Comparison of ENCODE assay signal across 8 cellular contexts in the genomic region with DNA sequence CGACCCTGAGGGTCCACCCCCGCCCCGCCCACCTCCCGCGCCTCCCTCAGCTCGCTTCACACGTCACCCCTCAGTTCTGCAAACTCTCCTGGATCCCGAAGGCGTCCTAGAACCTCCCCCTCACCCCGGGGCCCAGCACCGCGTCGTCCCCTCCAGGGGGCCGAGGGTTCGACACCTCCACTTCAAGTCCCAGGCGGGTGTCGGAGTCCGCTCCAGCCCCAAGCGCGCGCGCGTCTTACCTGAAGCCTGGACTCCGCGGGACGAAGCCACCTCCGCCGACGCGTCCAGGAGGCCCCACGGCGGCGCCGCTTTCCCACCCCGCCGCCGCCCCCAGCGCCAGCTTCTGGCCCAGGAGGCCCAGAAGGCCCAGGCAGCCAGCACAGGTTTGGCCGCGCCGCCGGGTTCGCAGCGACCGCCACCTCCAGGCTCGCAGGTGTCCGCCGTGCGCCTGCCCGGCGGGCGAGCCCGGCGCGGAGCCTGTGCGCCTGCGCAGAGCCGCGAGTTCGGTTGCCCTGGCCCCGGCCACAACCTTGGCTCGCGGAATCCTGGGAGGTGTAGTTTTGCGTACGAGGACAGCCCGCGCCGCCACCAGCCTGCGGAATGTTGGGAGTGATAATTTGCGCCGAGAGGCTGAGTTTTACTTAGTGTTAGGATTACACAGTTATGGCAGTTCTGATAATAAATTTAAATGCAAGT. TPM values are rescaled to one million over a fixed set of nuclear protein-coding genes. Genes with fewer than 3 reads are reported as not detected.
DNase-seq lines count a peak whose midpoint lies in the region; ATAC-seq and TF ChIP-seq lines count a peak whose summit lies in the region.

Gene POMGNT2 (minus strand): TSS at position 483 of the 696 bp plus-strand sequence. CDS start 24,648 bp downstream, outside the sequence.

- H3K36me3 Mint-ChIP-seq in activated CD8-positive, alpha-beta T cell treated with anti-CD3 and anti-CD28 coated beads for 36 hours (ENCODE audit: low read depth) = no peaks in the 10 kb centered on the region

- H3K27ac ChIP-seq in duodenal mucosa (ENCODE audit: low read depth, low read length) (no peak within 1 kb of the TSS), right lobe of liver (peak within 1 kb of the TSS in 2 of 3 donors; percentile 32 to 36)

- no peaks in the 10 kb centered on the region for H3K27me3 Mint-ChIP-seq in activated CD8-positive, alpha-beta T cell treated with anti-CD3 and anti-CD28 coated beads for 36 hours

- peaks cover 10% of the 10 kb centered on the region in 2 donors for H3K4me1 ChIP-seq in duodenal mucosa (ENCODE audit: control insufficient read depth in 1 of 2, insufficient read depth in 2 of 2, low read length in 2 of 2)
- peaks cover 0 to 6% (median 0%) of the 10 kb centered on the region in 4 donors for H3K4me1 ChIP-seq in right lobe of liver

- no peak for TF ChIP-seq CTCF in activated CD8-positive, alpha-beta T cell treated with anti-CD3 and anti-CD28 coated beads for 36 hours (IDR thresholded peaks at IDR 0.05)
- TF ChIP-seq CTCF in right lobe of liver (IDR thresholded peaks at IDR 0.05) = no peak

- 0% methylated on average over 8 of the region's 71 CpGs for WGBS in right lobe of liver (ENCODE audit: insufficient coverage, low coverage, low lambda C conversion rate, missing lambda C conversion rate)

- POLR2A ChIA-PET in activated CD8-positive, alpha-beta T cell treated with anti-CD3 and anti-CD28 coated beads for 36 hours (lab: Charles Lee) = interaction anchor here (0.6 to 1.5 kb wide), 7 partner anchors 9 to 140 kb away, joined by 3 to 6 read pairs (median 3); no protein-coding TSS in a partner anchor

- H3K27me3 ChIP-seq in duodenal mucosa (ENCODE audit: control insufficient read depth in 1 of 2, insufficient read depth in 2 of 2, low read length in 2 of 2) = no peaks in the 10 kb centered on the region
- no peaks in the 10 kb centered on the region for H3K27me3 ChIP-seq in right lobe of liver

- intact Hi-C loops in activated CD8-positive, alpha-beta T cell treated with anti-CD3 and anti-CD28 coated beads for 36 hours (cut with micrococcal nuclease) = no loop called here
- intact Hi-C loops in right lobe of liver (cut with DNase I) = no loop called here

- H3K4me3 ChIP-seq in duodenal mucosa (ENCODE audit: low read depth in 1 of 2, low read length in 2 of 2) (peak within 1 kb of the TSS; percentile 57 to 74), right lobe of liver (peak within 1 kb of the TSS; percentile 92 to 95 (median 94))

- peak within 1 kb of the TSS; percentile 74 for H3K4me3 Mint-ChIP-seq in activated CD8-positive, alpha-beta T cell treated with anti-CD3 and anti-CD28 coated beads for 36 hours

- ATAC-seq in GM19035 (IDR thresholded peaks at IDR 0.05; ENCODE audit: unreplicated experiment) (peak; percentile 91), HG03442 (IDR thresholded peaks at IDR 0.05; ENCODE audit: unreplicated experiment) (peak; percentile 76), right lobe of liver (peak; percentile 96 to 99 (median 98))
- peak; percentile 97 for ATAC-seq in activated CD8-positive, alpha-beta T cell treated with anti-CD3 and anti-CD28 coated beads for 36 hours

- H3K9me3 Mint-ChIP-seq in activated CD8-positive, alpha-beta T cell treated with anti-CD3 and anti-CD28 coated beads for 36 hours = no peaks in the 10 kb centered on the region

- peak within 1 kb of the TSS; percentile 44 to 55 for H3K9ac ChIP-seq in duodenal mucosa (ENCODE audit: low read depth in 1 of 2, low read length in 2 of 2)

- no peaks in the 10 kb centered on the region for H3K9me3 ChIP-seq in duodenal mucosa (ENCODE audit: control insufficient read depth in 1 of 2, low read length in 2 of 2)
- no peaks in the 10 kb centered on the region for H3K9me3 ChIP-seq in right lobe of liver

- CTCF ChIA-PET in activated CD8-positive, alpha-beta T cell treated with anti-CD3 and anti-CD28 coated beads for 36 hours (lab: Charles Lee) = interaction anchor here (0.6 to 2.4 kb wide), 3 partner anchors 18 to 1656 kb away, joined by 3 to 13 read pairs (median 3); no protein-coding TSS in a partner anchor

- H3K36me3 ChIP-seq in duodenal mucosa (ENCODE audit: control insufficient read depth in 1 of 2, insufficient read depth in 2 of 2, low read length in 2 of 2) (no peaks in the 10 kb centered on the region), right lobe of liver (no peaks in the 10 kb centered on the region)

- DNase-seq in AG08396 (ENCODE audit: low spot score) (peak; percentile 99), NCI-H748 treated with DMSO at 0.1 percent for 48 hours (lab: John Stamatoyannopoulos, UW) (peak; percentile 57), right lobe of liver (peak; percentile 94 to 96 (median 95))
- DNase-seq in activated CD8-positive, alpha-beta T cell treated with anti-CD3 and anti-CD28 coated beads for 36 hours = peak; percentile 89
- DNase-seq in stimulated activated CD4-positive, alpha-beta T cell treated with anti-CD3 and anti-CD28 coated beads, Interleukin-2, amount 100 ng/mL, for 48 hours = peak; percentile 85

- peaks cover 23% of the 10 kb centered on the region for H3K4me1 Mint-ChIP-seq in activated CD8-positive, alpha-beta T cell treated with anti-CD3 and anti-CD28 coated beads for 36 hours (ENCODE audit: low read depth)

- TF ChIP-seq POLR2A in right lobe of liver (IDR thresholded peaks at IDR 0.05) = peak; percentile 63

- peak within 1 kb of the TSS; percentile 50 for H3K27ac Mint-ChIP-seq in activated CD8-positive, alpha-beta T cell treated with anti-CD3 and anti-CD28 coated beads for 36 hours

RNA-seq across cellular contexts. Expression of gene POMGNT2, which starts in this region (rescaled TPM):
- total RNA-seq in activated CD8-positive, alpha-beta T cell treated with anti-CD3 and anti-CD28 coated beads for 36 hours = 10 to 100 TPM; 11.9 to 12.0 TPM
- 1 to 10 TPM; 4.8 to 9.2 (median 6.0) TPM for total RNA-seq in right lobe of liver
